32 cellular contexts compared by ENCODE assay signal in genomic region chr17:37788531-37788930, GRCh38. TPM values are rescaled to one million over a fixed set of nuclear protein-coding genes. Genes with fewer than 3 reads are reported as not detected.
"Had no signal": no experiment of that assay in that cellular context is flagged by ENCODE, and none has a peak within 500 bp of the region (broad histone marks: within the 10 kb centered on the region; RNA-seq: fewer than 3 reads in every experiment).

No MANE protein-coding gene starts in this region.

- H3K4me1 Mint-ChIP-seq: central memory CD8-positive, alpha-beta T cell; immature natural killer cell; natural killer cell had no signal

- H3K4me3 ChIP-seq: coronary artery, esophagus muscularis mucosa, heart right ventricle, left lung, prostate gland, sigmoid colon, spleen, thoracic aorta, tibial nerve had no signal

- H3K36me3 Mint-ChIP-seq: immature natural killer cell; natural killer cell; stimulated activated memory B cell treated with anti-CD40 and anti-IgM and Interleukin-4, amounts not matched to agents 10 μg/mL and 1 μg/mL and 100 μg/mL, for 72 hours had no signal

- H3K36me3 ChIP-seq: esophagus muscularis mucosa, heart right ventricle, left lung, neutrophil, prostate gland, sigmoid colon, spleen, thoracic aorta, tibial nerve had no signal

- H3K4me1 ChIP-seq: esophagus muscularis mucosa, heart right ventricle, left lung, prostate gland, sigmoid colon, spleen, tibial nerve had no signal

- H3K9me3 Mint-ChIP-seq: central memory CD8-positive, alpha-beta T cell; natural killer cell; neural crest cell; stimulated activated memory B cell treated with anti-CD40 and anti-IgM and Interleukin-4, amounts not matched to agents 10 μg/mL and 1 μg/mL and 100 μg/mL, for 72 hours had no signal

- H3K27ac Mint-ChIP-seq: immature natural killer cell; natural killer cell; stimulated activated memory B cell treated with anti-CD40 and anti-IgM and Interleukin-4, amounts not matched to agents 10 μg/mL and 1 μg/mL and 100 μg/mL, for 72 hours had no signal

- ATAC-seq: heart right ventricle; left lung; natural killer cell; right cardiac atrium; stimulated activated memory B cell treated with anti-CD40 and anti-IgM and Interleukin-4, amounts not matched to agents 10 μg/mL and 1 μg/mL and 100 μg/mL, for 72 hours; stimulated activated naive CD8-positive, alpha-beta T cell treated with anti-CD3 and anti-CD28 coated beads, Interleukin-15, Interleukin-2, amounts not matched to agents 100 U/mL and 50 U/mL, for 24 hours had no signal

- H3K4me3 Mint-ChIP-seq: central memory CD8-positive, alpha-beta T cell; immature natural killer cell; natural killer cell; neural crest cell; stimulated activated memory B cell treated with anti-CD40 and anti-IgM and Interleukin-4, amounts not matched to agents 10 μg/mL and 1 μg/mL and 100 μg/mL, for 72 hours had no signal

- H3K9me3 ChIP-seq: esophagus muscularis mucosa, left lung, neutrophil, prostate gland, sigmoid colon, spleen, thoracic aorta had no signal

- FAIRE-seq: endothelial cell of umbilical vein, keratinocyte had no signal

- H3K27ac ChIP-seq: coronary artery, esophagus muscularis mucosa, heart right ventricle, left lung, neutrophil, prostate gland, sigmoid colon, spleen, thoracic aorta, tibial nerve had no signal

- DNase-seq: dermis blood vessel endothelial cell; effector memory CD4-positive, alpha-beta T cell; foreskin melanocyte; glutamatergic neuron; heart right ventricle; hypothalamus; immature natural killer cell; left lung; mesendoderm; midbrain; natural killer cell; right cardiac atrium; sigmoid colon; spleen; stimulated activated CD4-positive, alpha-beta T cell treated with anti-CD3 and anti-CD28 coated beads, Interleukin-4, amount 100 ng/mL, for 4 hours; stimulated activated naive CD8-positive, alpha-beta T cell treated with anti-CD3 and anti-CD28 coated beads, Interleukin-15, Interleukin-2, amounts not matched to agents 100 U/mL and 50 U/mL, for 24 hours had no signal

RNA-seq across cellular contexts. Expression of gene HNF1B, which starts 43.7 kb away (rescaled TPM):
- total RNA-seq: endothelial cell of umbilical vein, esophagus muscularis mucosa, fibroblast of lung, heart right ventricle, lower leg skin, lung microvascular endothelial cell, natural killer cell, neural crest cell, omental fat pad, right cardiac atrium, skeletal muscle tissue, spleen, thoracic aorta, tibial nerve had no signal
- polyA plus RNA-seq: endothelial cell of umbilical vein, fibroblast of lung, heart right ventricle, immature natural killer cell, keratinocyte, right cardiac atrium had no signal
